9 cellular contexts compared by ENCODE assay signal in the genomic region with DNA sequence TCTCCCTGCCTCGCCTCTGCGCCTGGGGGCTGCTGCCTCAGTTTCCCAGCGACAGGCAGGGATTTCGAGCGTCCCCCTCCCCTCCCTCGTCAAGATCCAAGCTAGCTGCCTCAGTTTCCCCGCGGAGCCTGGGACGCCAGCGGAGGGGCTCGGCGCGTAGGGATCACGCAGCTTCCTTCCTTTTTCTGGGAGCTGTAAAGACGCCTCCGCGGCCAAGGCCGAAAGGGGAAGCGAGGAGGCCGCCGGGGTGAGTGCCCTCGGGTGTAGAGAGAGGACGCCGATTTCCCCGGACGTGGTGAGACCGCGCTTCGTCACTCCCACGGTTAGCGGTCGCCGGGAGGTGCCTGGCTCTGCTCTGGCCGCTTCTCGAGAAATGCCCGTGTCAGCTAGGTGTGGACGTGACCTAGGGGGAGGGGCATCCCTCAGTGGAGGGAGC. TPM values are rescaled to one million over a fixed set of nuclear protein-coding genes. Genes with fewer than 3 reads are reported as not detected.
DNase-seq lines count a peak whose midpoint lies in the region; ATAC-seq, FAIRE-seq and TF ChIP-seq lines count a peak whose summit lies in the region.
"Had no signal": no experiment of that assay in that cellular context is flagged by ENCODE, and none has a peak within 500 bp of the region (broad histone marks: within the 10 kb centered on the region; RNA-seq: fewer than 3 reads in every experiment).

No MANE protein-coding gene starts in this region.

- H3K4me3 ChIP-seq in foreskin fibroblast (ENCODE audit: low read depth in 1 of 2, low read length in 2 of 2) (peak overlapping the region; percentile 33 to 54), pancreas (peak overlapping the region; percentile 4 to 52 (median 24))

- no peaks in the 10 kb centered on the region for H3K27me3 ChIP-seq in pancreas

- intact Hi-C loops in pancreas (cut with DNase I), result loop anchor here in 2 of 3 donors (5.0 to 10.0 kb wide), 2 partner anchors 117 to 125 kb away; no protein-coding TSS in a partner anchor

- no peaks in the 10 kb centered on the region for H3K9me3 ChIP-seq in pancreas

- H3K36me3 ChIP-seq in pancreas, result no peaks in the 10 kb centered on the region

- TF ChIP-seq CTCF in foreskin fibroblast (IDR thresholded peaks at IDR 0.05; ENCODE audit: low read depth, low read length) (no peak), pancreas (IDR thresholded peaks at IDR 0.05) (no peak)

- H3K4me1 ChIP-seq in pancreas, result peaks cover 0 to 10% (median 6%) of the 10 kb centered on the region in 3 donors

- 5% methylated on average over 32 to 37 of the region's 37 CpGs for WGBS in pancreas, 2 donors

- no peak for FAIRE-seq in pancreas (lab: Jason Lieb, UNC)
- FAIRE-seq: islet of Langerhans had no signal

- peak overlapping the region; percentile 31 to 86 (median 57) for H3K27ac ChIP-seq in pancreas

- ATAC-seq in GM21526 (IDR thresholded peaks at IDR 0.05; ENCODE audit: low FRiP score, unreplicated experiment), result peak; percentile 44
- ATAC-seq in pancreas, result peak; percentile 57 to 73 (median 62)

- DNase-seq in AML-193 (lab: John Stamatoyannopoulos, UW), result peak; percentile 89 to 92
- peak; percentile 73 to 81 for DNase-seq in NOMO-1 (lab: John Stamatoyannopoulos, UW; ENCODE audit: unreplicated experiment in 2 of 2)
- DNase-seq in activated T-cell treated with anti-CD3 and anti-CD28 coated beads, Interleukin-2, amount 50 U/mL, for 48 hours, result peak; percentile 86 to 90
- peak in 1 of 2 donors; percentile 52 for DNase-seq in foreskin fibroblast
- peak in 4 of 6 donors; percentile 39 to 77 (median 72) for DNase-seq in pancreas
- DNase-seq in NCI-H1048 (lab: John Stamatoyannopoulos, UW), result no peak
- DNase-seq in middle frontal gyrus (ENCODE audit: extremely low spot score, low spot score), result no peak

RNA-seq across cellular contexts. Expression of a gene that starts 0.7 kb away (rescaled TPM):
- total RNA-seq in pancreas, result 10 to 100 TPM in 2 of 6 donors, 1 to 10 TPM in 4; 2.2 to 32.4 (median 5.7) TPM
- 10 to 100 TPM in 1 of 2 donors, 1 to 10 TPM in 1; 7.2 to 13.5 TPM for polyA plus RNA-seq in pancreas

RNA-seq across cellular contexts. Expression of a gene that starts 16.6 kb away (rescaled TPM):
- under 1 TPM in 5 of 6 donors, not detected in 1; 0.13 to 0.56 (median 0.20) TPM for total RNA-seq in pancreas
- polyA plus RNA-seq in pancreas, result under 1 TPM in 1 of 2 donors, not detected in 1; 0.27 TPM

RNA-seq across cellular contexts. Expression of a gene that starts 18.2 kb away (rescaled TPM):
- total RNA-seq in pancreas, result 10 to 100 TPM in 4 of 6 donors, 1 to 10 TPM in 2; 9.9 to 17.6 (median 14.9) TPM
- 10 to 100 TPM; 23.5 to 34.4 TPM for polyA plus RNA-seq in pancreas

RNA-seq across cellular contexts. Expression of a gene that starts 19.6 kb away (rescaled TPM):
- total RNA-seq in pancreas, result under 1 TPM in 5 of 6 donors, not detected in 1; 0.08 to 0.22 (median 0.17) TPM
- polyA plus RNA-seq in pancreas, result under 1 TPM; 0.26 to 0.30 TPM

RNA-seq across cellular contexts. Expression of a gene that starts 39.1 kb away (rescaled TPM):
- total RNA-seq in pancreas, result 1 to 10 TPM; 1.9 to 4.8 (median 3.0) TPM
- 1 to 10 TPM; 1.6 to 2.0 TPM for polyA plus RNA-seq in pancreas

Comparison
In these comparisons a context has a peak if more than half of its experiments do, and no peak if none do; other contexts are left out.
1. DNase-seq: peak in AML-193 (2 of 2), NOMO-1 (2 of 2), activated T-cell treated with anti-CD3 and anti-CD28 coated beads, Interleukin-2, amount 50 U/mL, for 48 hours (2 of 2) and pancreas (4 of 6); none in NCI-H1048 (single experiment) and middle frontal gyrus (single experiment).